Comparison of ENCODE assay signal across 17 cellular contexts in the genomic region with DNA sequence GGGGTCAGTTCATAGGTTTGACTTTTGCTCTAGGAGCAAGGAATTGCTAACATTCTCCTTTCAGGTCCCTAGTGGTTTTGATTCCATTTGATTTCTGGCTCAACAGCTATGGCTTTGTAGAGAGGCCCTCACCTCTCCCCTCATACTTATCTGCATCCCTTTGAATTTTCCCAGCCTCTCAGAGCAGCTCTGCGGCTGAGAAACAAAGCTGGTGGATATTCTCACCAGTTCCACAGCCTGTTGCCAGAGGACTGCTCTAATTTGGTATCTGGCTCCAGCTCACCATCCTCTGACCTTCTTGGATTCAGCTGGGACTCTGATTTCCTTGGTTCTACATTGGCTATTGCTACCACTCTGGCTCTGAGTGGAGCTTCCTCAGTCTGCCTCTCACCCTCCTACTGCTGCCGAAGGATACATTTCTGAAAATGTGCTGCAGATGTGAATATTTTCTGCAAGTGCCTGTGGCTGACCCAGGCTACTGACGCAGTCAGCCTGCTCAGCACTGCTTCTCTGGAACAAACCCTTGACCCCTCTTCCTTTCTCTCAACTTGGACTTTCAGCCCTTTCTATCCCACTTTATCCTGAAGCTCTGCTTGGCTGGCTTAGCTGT.
DNase-seq lines count a peak whose midpoint lies in the region; ATAC-seq and TF ChIP-seq lines count a peak whose summit lies in the region.
"Had no signal": no experiment of that assay in that cellular context is flagged by ENCODE, and none has a peak within 500 bp of the region (broad histone marks: within the 10 kb centered on the region; RNA-seq: fewer than 3 reads in every experiment).

No MANE protein-coding gene starts in this region.

- ATAC-seq in heart right ventricle: peak; percentile 68 to 90 (median 86)
- ATAC-seq in upper lobe of right lung: peak; percentile 65
- ATAC-seq in GM21423 (IDR thresholded peaks at IDR 0.05; ENCODE audit: unreplicated experiment): no peak

- TF ChIP-seq CTCF in brain microvascular endothelial cell (IDR thresholded peaks at IDR 0.05; ENCODE audit: low read depth, low read length, missing control alignments) (no peak), heart right ventricle (IDR thresholded peaks at IDR 0.05) (no peak), osteocyte (IDR thresholded peaks at IDR 0.05) (no peak), upper lobe of right lung (IDR thresholded peaks at IDR 0.05) (no peak)

- WGBS in heart right ventricle, 2 donors: 44 to 58% methylated on average over 3 of the region's 3 CpGs

- H3K27ac ChIP-seq in brain microvascular endothelial cell: peak overlapping the region; percentile 47
- H3K27ac ChIP-seq in heart right ventricle: peak overlapping the region in 8 of 10 donors; percentile 33 to 85 (median 64)
- no peak overlapping the region for H3K27ac ChIP-seq in upper lobe of right lung
- H3K27ac ChIP-seq: GM23248 had no signal

- H3K4me1 Mint-ChIP-seq in osteocyte (ENCODE audit: unreplicated experiment): peaks cover 12% of the 10 kb centered on the region
- H3K4me1 Mint-ChIP-seq: activated naive CD4-positive, alpha-beta T cell treated with anti-CD3 and anti-CD28 coated beads, Interleukin-2, amount 10 ng/mL, durations not matched to agents 7 days and 5 days had no signal

- H3K36me3 ChIP-seq in brain microvascular endothelial cell (replicated peaks): no peaks in the 10 kb centered on the region
- no peaks in the 10 kb centered on the region for H3K36me3 ChIP-seq in heart right ventricle
- H3K36me3 ChIP-seq in upper lobe of right lung: no peaks in the 10 kb centered on the region

- peak; percentile 76 for DNase-seq in brain microvascular endothelial cell
- peak in 1 of 2 donors; percentile 50 for DNase-seq in heart right ventricle
- DNase-seq in osteocyte (ENCODE audit: extremely low spot score, unreplicated experiment): no peak
- no peak for DNase-seq in upper lobe of right lung
- DNase-seq in activated T-cell treated with anti-CD3 and anti-CD28 coated beads, Interleukin-2, amount 50 U/mL, for 1 hour: no peak
- no peak for DNase-seq in activated T-cell treated with anti-CD3 and anti-CD28 coated beads, Interleukin-2, amount 50 U/mL, for 48 hours
- DNase-seq: activated CD4-positive, alpha-beta T cell treated with anti-CD3 and anti-CD28 coated beads, Interleukin-2, amount 50 U/mL, for 1 hour; activated naive CD4-positive, alpha-beta T cell treated with anti-CD3 and anti-CD28 coated beads, Interleukin-2, amount 10 ng/mL, durations not matched to agents 7 days and 5 days; dorsolateral prefrontal cortex; GM23248; NCI-H1417 treated with DMSO at 0.1 percent for 48 hours; SHP77 treated with DMSO at 0.1 percent for 48 hours; stimulated activated CD4-positive, alpha-beta T cell treated with anti-CD3 and anti-CD28 coated beads, Interleukin-2, amount 100 ng/mL, for 48 hours; T-helper 1 cell had no signal

- H3K4me3 Mint-ChIP-seq in osteocyte (ENCODE audit: unreplicated experiment): no peak overlapping the region
- H3K4me3 Mint-ChIP-seq: activated naive CD4-positive, alpha-beta T cell treated with anti-CD3 and anti-CD28 coated beads, Interleukin-2, amount 10 ng/mL, durations not matched to agents 7 days and 5 days; brain; mesothelial cell of epicardium had no signal

- in situ Hi-C loops in brain microvascular endothelial cell (cut with HindIII; ENCODE audit: low pct_ligation_motif_present, low sequenced_read_pairs): no loop called here

- H3K9me3 ChIP-seq in heart right ventricle (no peaks in the 10 kb centered on the region), upper lobe of right lung (no peaks in the 10 kb centered on the region)

- H3K27me3 ChIP-seq in brain microvascular endothelial cell (replicated peaks): no peaks in the 10 kb centered on the region
- no peaks in the 10 kb centered on the region for H3K27me3 ChIP-seq in heart right ventricle
- no peaks in the 10 kb centered on the region for H3K27me3 ChIP-seq in upper lobe of right lung

- intact Hi-C loops in heart right ventricle (cut with DNase I): loop anchor here in 3 of 10 donors (10.0 kb wide), 2 partner anchors 110 to 120 kb away; a partner anchor contains a TSS
- intact Hi-C loops in upper lobe of right lung (cut with DNase I): no loop called here

- H3K27ac Mint-ChIP-seq in osteocyte (ENCODE audit: unreplicated experiment): peak overlapping the region; percentile 4
- H3K27ac Mint-ChIP-seq: activated naive CD4-positive, alpha-beta T cell treated with anti-CD3 and anti-CD28 coated beads, Interleukin-2, amount 10 ng/mL, durations not matched to agents 7 days and 5 days; brain; mesothelial cell of epicardium had no signal

- H3K4me1 ChIP-seq in heart right ventricle: peaks cover 0 to 9% (median 0%) of the 10 kb centered on the region in 9 donors
- H3K4me1 ChIP-seq in upper lobe of right lung: no peaks in the 10 kb centered on the region

- H3K27me3 Mint-ChIP-seq in osteocyte (ENCODE audit: unreplicated experiment): peaks cover 16% of the 10 kb centered on the region
- H3K27me3 Mint-ChIP-seq: activated naive CD4-positive, alpha-beta T cell treated with anti-CD3 and anti-CD28 coated beads, Interleukin-2, amount 10 ng/mL, durations not matched to agents 7 days and 5 days had no signal

- H3K36me3 Mint-ChIP-seq in osteocyte (ENCODE audit: unreplicated experiment): no peaks in the 10 kb centered on the region
- H3K36me3 Mint-ChIP-seq: activated naive CD4-positive, alpha-beta T cell treated with anti-CD3 and anti-CD28 coated beads, Interleukin-2, amount 10 ng/mL, durations not matched to agents 7 days and 5 days; brain; mesothelial cell of epicardium had no signal

- H3K4me3 ChIP-seq in brain microvascular endothelial cell (ENCODE audit: low read depth, low read length): no peak overlapping the region
- no peak overlapping the region for H3K4me3 ChIP-seq in heart right ventricle
- no peak overlapping the region for H3K4me3 ChIP-seq in upper lobe of right lung
- H3K4me3 ChIP-seq: dorsolateral prefrontal cortex, GM23248 had no signal

- H3K9me3 Mint-ChIP-seq in osteocyte (ENCODE audit: unreplicated experiment): no peaks in the 10 kb centered on the region
- H3K9me3 Mint-ChIP-seq: activated naive CD4-positive, alpha-beta T cell treated with anti-CD3 and anti-CD28 coated beads, Interleukin-2, amount 10 ng/mL, durations not matched to agents 7 days and 5 days; brain had no signal
